10 cellular contexts compared by ENCODE assay signal in genomic region chrX:134670241-134670811, GRCh38. TPM values are rescaled to one million over a fixed set of nuclear protein-coding genes. Genes with fewer than 3 reads are reported as not detected.
A peak's percentile ranks its signal among the peaks of the same experiment; 100 is the strongest.
DNase-seq lines count a peak whose midpoint lies in the region; ATAC-seq, FAIRE-seq and TF ChIP-seq lines count a peak whose summit lies in the region.
"Had no signal": no experiment of that assay in that cellular context is flagged by ENCODE, and none has a peak within 500 bp of the region (broad histone marks: within the 10 kb centered on the region; RNA-seq: fewer than 3 reads in every experiment).

No MANE protein-coding gene starts in this region.

- no peak overlapping the region for H2AK5ac ChIP-seq in mesendoderm (ENCODE audit: low read length)

- in situ Hi-C loops in Caki2 (cut with HindIII; ENCODE audit: low pct_unique_long_range_greater_than_20kb, low sequenced_read_pairs), result no loop called here

- H3K4me2 ChIP-seq in mesendoderm (ENCODE audit: low read length), result no peak overlapping the region

- H4K8ac ChIP-seq in mesendoderm (ENCODE audit: low read depth, low read length), result no peak overlapping the region

- peak; percentile 17 for DNase-seq in Caki2 (ENCODE audit: low read depth)
- peak; percentile 67 for DNase-seq in LHCN-M2 (ENCODE audit: low read depth)
- peak; percentile 81 for DNase-seq in bronchial epithelial cell (ENCODE audit: low read depth)
- peak; percentile 80 for DNase-seq in mesendoderm
- no peak for DNase-seq in RKO (ENCODE audit: low spot score)

- H3K18ac ChIP-seq in mesendoderm (ENCODE audit: low read length), result peak overlapping the region; percentile 54

- no peak overlapping the region for H2BK15ac ChIP-seq in mesendoderm (replicated peaks; ENCODE audit: low read depth)

- no peak overlapping the region for H3K56ac ChIP-seq in mesendoderm (ENCODE audit: low read length)

- H3K9ac ChIP-seq in mesendoderm (ENCODE audit: low read length), result no peak overlapping the region

- FAIRE-seq in bronchial epithelial cell (lab: Jason Lieb, UNC), result peak; percentile 36

- no peak overlapping the region for H4K5ac ChIP-seq in mesendoderm (ENCODE audit: low read length)

- H2BK120ac ChIP-seq in mesendoderm (ENCODE audit: low read depth, low read length), result no peak overlapping the region

- H3K23ac ChIP-seq in mesendoderm (ENCODE audit: low read length), result no peak overlapping the region

- no peak overlapping the region for H3K27ac ChIP-seq in mesendoderm (ENCODE audit: low read depth, low read length)
- H3K27ac ChIP-seq: coronary artery had no signal

- H3K4me3 ChIP-seq in bronchial epithelial cell (ENCODE audit: low read depth, low read length) (no peak overlapping the region), mesendoderm (ENCODE audit: low read length) (no peak overlapping the region)
- H3K4me3 ChIP-seq: coronary artery had no signal

- H2BK5ac ChIP-seq in mesendoderm (ENCODE audit: low read length), result no peak overlapping the region

- no peak overlapping the region for H3K4ac ChIP-seq in mesendoderm (ENCODE audit: low read depth, low read length)

- no peaks in the 10 kb centered on the region for H3K4me1 ChIP-seq in mesendoderm (ENCODE audit: control insufficient read depth, low read depth, low read length)

- no CpG with 5 or more reads among the region's 1 CpG for WGBS in mesendoderm (ENCODE audit: extremely low coverage, insufficient coverage, low lambda C conversion rate)

- H3K79me1 ChIP-seq in mesendoderm (ENCODE audit: low read length), result no peaks in the 10 kb centered on the region

- no peak for TF ChIP-seq CTCF in bronchial epithelial cell (IDR thresholded peaks at IDR 0.05; ENCODE audit: insufficient read depth, low read length, severe bottlenecking)

- ATAC-seq in GM21367 (IDR thresholded peaks at IDR 0.05; ENCODE audit: unreplicated experiment), result no peak
- ATAC-seq in HG02884 (IDR thresholded peaks at IDR 0.05; ENCODE audit: unreplicated experiment), result no peak
- no peak for ATAC-seq in HG03159 (IDR thresholded peaks at IDR 0.05; ENCODE audit: unreplicated experiment)

- H3K27me3 ChIP-seq in bronchial epithelial cell (ENCODE audit: control insufficient read depth, insufficient read depth, low read length), result no peaks in the 10 kb centered on the region
- H3K27me3 ChIP-seq in mesendoderm (ENCODE audit: insufficient read depth, low read length, poor library complexity), result no peaks in the 10 kb centered on the region

- no peaks in the 10 kb centered on the region for H3K36me3 ChIP-seq in bronchial epithelial cell (ENCODE audit: control insufficient read depth, insufficient read depth, low read length)
- H3K36me3 ChIP-seq in mesendoderm (ENCODE audit: control insufficient read depth, insufficient read depth, low read length), result no peaks in the 10 kb centered on the region

- no peaks in the 10 kb centered on the region for H3K79me2 ChIP-seq in mesendoderm (ENCODE audit: control insufficient read depth, insufficient read depth, low read length)

RNA-seq across cellular contexts. Expression of gene PLAC1, which starts 12.1 kb away (rescaled TPM):
- not detected in 2 replicates for total RNA-seq in Caki2 (2014; rRNA removed; shearing (Covaris generic); ENCODE audit: low replicate concordance)
- total RNA-seq in LHCN-M2 (2014; rRNA removed) (0.17 TPM in 1 of 2 replicates, not detected in the other), bronchial epithelial cell (1.3 and 5.1 TPM in 2 replicates)
- polyA plus RNA-seq in LHCN-M2 (2012), result 0.40 TPM
- 0.56 TPM for polyA plus RNA-seq in mesendoderm (2013, experiment 1 of 2)
- polyA plus RNA-seq in mesendoderm (2013, experiment 2 of 2), result 0.70 TPM
- total RNA-seq: lung microvascular endothelial cell had no signal
